8 cellular contexts compared by ENCODE assay signal in the genomic region with DNA sequence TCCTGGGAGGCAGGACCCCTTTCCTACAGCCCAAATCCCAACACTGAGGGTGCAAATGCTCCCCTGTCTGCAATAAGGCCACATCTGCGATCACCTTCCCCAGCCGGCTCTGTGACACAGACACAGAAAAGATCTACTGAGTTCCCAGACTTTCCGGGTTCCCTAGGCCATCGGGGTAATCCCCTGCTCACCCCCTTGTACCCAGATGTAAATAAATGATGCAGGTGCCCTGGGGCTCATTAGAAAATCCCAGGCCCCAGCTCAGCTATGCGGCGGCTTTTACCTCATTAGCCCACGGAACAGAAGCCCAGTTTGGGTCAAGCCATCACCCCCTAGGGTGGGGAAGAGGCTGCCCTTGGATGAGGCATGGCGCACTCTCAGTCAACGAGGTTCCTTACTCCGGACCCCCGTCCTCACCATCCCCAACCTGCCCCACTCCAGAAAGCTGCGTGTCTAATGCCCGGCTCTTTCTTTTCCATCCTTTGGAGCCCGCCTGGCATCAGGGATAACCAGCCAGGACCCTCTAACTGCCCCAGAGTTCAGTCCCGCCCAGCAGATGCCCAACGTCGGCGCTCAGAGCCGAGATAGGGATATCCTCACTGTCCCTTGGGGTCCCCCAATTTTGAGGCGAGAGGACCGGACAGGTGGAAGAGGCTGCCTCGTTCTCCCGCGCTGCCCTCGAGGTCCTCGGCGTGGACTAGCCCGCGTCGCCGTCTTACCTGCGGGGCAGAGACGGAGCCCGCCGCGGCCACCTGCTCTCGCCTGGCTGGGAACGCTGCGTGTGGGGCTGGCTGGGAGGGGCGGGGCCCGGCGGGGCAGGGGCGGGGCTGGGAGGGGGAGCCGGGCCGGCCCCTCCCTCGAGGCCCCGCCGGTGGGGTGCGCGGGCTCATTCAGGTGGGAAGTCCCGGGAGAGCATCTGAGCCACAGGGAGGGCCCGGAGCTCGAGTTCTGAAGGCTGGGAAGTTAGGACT. TPM values are rescaled to one million over a fixed set of nuclear protein-coding genes. Genes with fewer than 3 reads are reported as not detected.
A peak's percentile ranks its signal among the peaks of the same experiment; 100 is the strongest.
DNase-seq lines count a peak whose midpoint lies in the region; ATAC-seq and TF ChIP-seq lines count a peak whose summit lies in the region.

A gene with protein sequence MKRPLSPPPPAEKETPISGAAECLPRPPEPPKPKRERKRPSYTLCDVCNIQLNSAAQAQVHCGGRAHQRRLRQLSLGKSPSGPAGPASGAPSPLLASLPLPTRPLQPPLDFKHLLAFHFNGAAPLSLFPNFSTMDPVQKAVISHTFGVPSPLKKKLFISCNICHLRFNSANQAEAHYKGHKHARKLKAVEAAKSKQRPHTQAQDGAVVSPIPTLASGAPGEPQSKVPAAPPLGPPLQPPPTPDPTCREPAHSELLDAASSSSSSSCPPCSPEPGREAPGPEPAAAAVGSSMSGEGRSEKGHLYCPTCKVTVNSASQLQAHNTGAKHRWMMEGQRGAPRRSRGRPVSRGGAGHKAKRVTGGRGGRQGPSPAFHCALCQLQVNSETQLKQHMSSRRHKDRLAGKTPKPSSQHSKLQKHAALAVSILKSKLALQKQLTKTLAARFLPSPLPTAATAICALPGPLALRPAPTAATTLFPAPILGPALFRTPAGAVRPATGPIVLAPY (minus strand): TSS at position 783 of the 971 bp plus-strand sequence. CDS start 35,417 bp downstream, outside the sequence.

- CTCF ChIA-PET in CD4-positive, alpha-beta T cell (lab: Charles Lee): interaction anchor here (1.2 kb wide), 1 partner anchor 72 kb away, joined by 3 read pairs; no protein-coding TSS in a partner anchor
- CTCF ChIA-PET in activated naive CD4-positive, alpha-beta T cell treated with anti-CD3 and anti-CD28 coated beads for 36 hours (lab: Charles Lee): interaction anchor here (0.6 to 2.6 kb wide), 5 partner anchors 29 to 436 kb away, joined by 3 to 8 read pairs (median 4); partner anchors contain the start of gene NKIRAS2

- H3K9me3 ChIP-seq in CD4-positive, alpha-beta T cell (ENCODE audit: control insufficient read depth, low read length): no peaks in the 10 kb centered on the region
- H3K9me3 ChIP-seq in mucosa of descending colon: no peaks in the 10 kb centered on the region

- intact Hi-C loops in CD4-positive, alpha-beta T cell (cut with DNase I, micrococcal nuclease): no loop called here
- intact Hi-C loops in activated naive CD4-positive, alpha-beta T cell treated with anti-CD3 and anti-CD28 coated beads for 36 hours (cut with micrococcal nuclease): no loop called here
- intact Hi-C loops in mucosa of descending colon (cut with DNase I, micrococcal nuclease): no loop called here

- H3K36me3 Mint-ChIP-seq in CD4-positive, alpha-beta T cell (ENCODE audit: low read depth): no peaks in the 10 kb centered on the region
- no peaks in the 10 kb centered on the region for H3K36me3 Mint-ChIP-seq in activated naive CD4-positive, alpha-beta T cell treated with anti-CD3 and anti-CD28 coated beads for 36 hours (ENCODE audit: low read depth)

- H3K4me3 ChIP-seq in mucosa of descending colon: no peak within 1 kb of the TSS

- POLR2A ChIA-PET in CD4-positive, alpha-beta T cell (lab: Charles Lee): interaction anchor here (1.4 kb wide), 2 partner anchors 15 to 81 kb away, joined by 4 to 5 read pairs; partner anchors contain the start of genes DHX58 and DNAJC7

- H3K36me3 ChIP-seq in mucosa of descending colon (ENCODE audit: low read depth): no peaks in the 10 kb centered on the region

- H3K4me1 ChIP-seq in mucosa of descending colon (ENCODE audit: low read depth): no peaks in the 10 kb centered on the region

- H3K4me1 Mint-ChIP-seq in CD4-positive, alpha-beta T cell (ENCODE audit: low read depth): no peaks in the 10 kb centered on the region
- peaks cover 9% of the 10 kb centered on the region for H3K4me1 Mint-ChIP-seq in activated naive CD4-positive, alpha-beta T cell treated with anti-CD3 and anti-CD28 coated beads for 36 hours (ENCODE audit: low read depth)

- DNase-seq in CD4-positive, alpha-beta T cell: peak in 9 of 10 experiments; percentile 22 to 61 (median 38)
- DNase-seq in NCI-H2171 (lab: John Stamatoyannopoulos, UW) (peak; percentile 65), mucosa of descending colon (no peak), hippocampal formation (lab: John Stamatoyannopoulos, UW) (no peak), activated gamma-delta T cell (lab: John Stamatoyannopoulos, UW) (no peak)
- no peak for DNase-seq in activated naive CD4-positive, alpha-beta T cell treated with anti-CD3 and anti-CD28 coated beads for 36 hours

- H3K27ac ChIP-seq in CD4-positive, alpha-beta T cell (ENCODE audit: low read depth, low read length): no peak within 1 kb of the TSS

- peak within 1 kb of the TSS; percentile 20 for H3K4me3 Mint-ChIP-seq in CD4-positive, alpha-beta T cell
- peak within 1 kb of the TSS; percentile 54 for H3K4me3 Mint-ChIP-seq in activated naive CD4-positive, alpha-beta T cell treated with anti-CD3 and anti-CD28 coated beads for 36 hours

- TF ChIP-seq CTCF in CD4-positive, alpha-beta T cell (IDR thresholded peaks at IDR 0.05): no peak
- TF ChIP-seq CTCF in mucosa of descending colon (IDR thresholded peaks at IDR 0.05): no peak

- no peaks in the 10 kb centered on the region for H3K9me3 Mint-ChIP-seq in CD4-positive, alpha-beta T cell
- H3K9me3 Mint-ChIP-seq in activated naive CD4-positive, alpha-beta T cell treated with anti-CD3 and anti-CD28 coated beads for 36 hours: no peaks in the 10 kb centered on the region

- no peak within 1 kb of the TSS for H3K27ac Mint-ChIP-seq in CD4-positive, alpha-beta T cell
- no peak within 1 kb of the TSS for H3K27ac Mint-ChIP-seq in activated naive CD4-positive, alpha-beta T cell treated with anti-CD3 and anti-CD28 coated beads for 36 hours

- ATAC-seq in CD4-positive, alpha-beta T cell (ENCODE audit: poor library complexity): peak; percentile 83
- ATAC-seq in mucosa of descending colon (peak; percentile 58), HG02970 (IDR thresholded peaks at IDR 0.05; ENCODE audit: low FRiP score, unreplicated experiment) (no peak), GM18867 (IDR thresholded peaks at IDR 0.05; ENCODE audit: unreplicated experiment) (no peak)

- H3K27me3 ChIP-seq in CD4-positive, alpha-beta T cell (ENCODE audit: control insufficient read depth, insufficient read depth, low read length): peaks cover 11% of the 10 kb centered on the region

- peaks cover 30% of the 10 kb centered on the region for H3K27me3 Mint-ChIP-seq in CD4-positive, alpha-beta T cell
- H3K27me3 Mint-ChIP-seq in activated naive CD4-positive, alpha-beta T cell treated with anti-CD3 and anti-CD28 coated beads for 36 hours (ENCODE audit: low read depth): peaks cover 15% of the 10 kb centered on the region

RNA-seq across cellular contexts. Expression of the gene that starts here (rescaled TPM):
- total RNA-seq in CD4-positive, alpha-beta T cell: under 1 TPM in 1 of 2 experiments, not detected in 1; 0.20 TPM
- under 1 TPM; 0.36 to 0.77 TPM for total RNA-seq in activated naive CD4-positive, alpha-beta T cell treated with anti-CD3 and anti-CD28 coated beads for 36 hours
- total RNA-seq in mucosa of descending colon: under 1 TPM; 0.41 to 0.96 (median 0.58) TPM

Comparison
In these comparisons a context has a peak if more than half of its experiments do, and no peak if none do; other contexts are left out.
1. Peak in DNase-seq and ATAC-seq in CD4-positive, alpha-beta T cell; RNA of the gene not detected or under 1 TPM.
2. Peak in ATAC-seq in mucosa of descending colon; RNA of the gene not detected or under 1 TPM.